Comparison of ENCODE assay signal across 1 cellular context in the genomic region with DNA sequence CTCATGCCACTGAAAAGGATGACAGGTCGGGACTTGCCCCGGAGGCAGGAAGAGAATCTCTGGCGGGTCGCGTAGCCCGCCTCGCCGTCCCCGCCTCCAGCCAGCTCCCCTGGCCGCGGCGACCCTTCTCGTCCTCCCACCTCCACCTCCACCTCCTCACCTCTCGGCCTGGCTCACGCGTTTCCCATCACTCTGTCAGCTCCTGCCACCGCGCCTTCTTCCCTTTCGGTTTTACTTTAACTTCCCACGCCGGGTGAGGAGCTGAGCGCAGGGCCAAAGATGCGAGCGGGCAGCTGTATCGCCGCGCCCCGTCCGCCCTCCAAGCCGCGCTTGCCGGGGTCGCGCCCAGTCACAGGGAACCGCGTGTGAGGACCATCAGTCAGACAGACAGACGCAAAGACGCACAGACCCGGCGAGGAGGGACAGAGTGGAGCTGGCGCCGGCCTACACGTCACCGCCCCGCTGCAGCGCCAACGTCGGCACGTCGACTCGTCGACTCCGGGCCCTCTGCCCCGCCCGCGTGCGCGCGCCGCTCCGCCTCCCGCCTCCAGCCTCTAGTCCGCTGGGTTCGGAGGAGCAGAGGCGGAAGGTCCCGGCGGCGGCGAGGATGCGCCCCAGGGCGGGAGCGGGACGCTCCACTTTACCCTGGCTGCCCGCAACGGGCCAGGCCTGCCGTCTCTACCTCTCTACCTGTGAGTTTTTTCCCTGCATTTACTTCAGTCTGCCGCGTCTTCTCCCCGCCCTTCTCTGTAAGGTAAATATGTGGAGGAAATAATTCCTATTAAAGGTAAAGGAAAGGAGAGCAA.
TF ChIP-seq lines count a peak whose summit lies in the region.

A gene with protein sequence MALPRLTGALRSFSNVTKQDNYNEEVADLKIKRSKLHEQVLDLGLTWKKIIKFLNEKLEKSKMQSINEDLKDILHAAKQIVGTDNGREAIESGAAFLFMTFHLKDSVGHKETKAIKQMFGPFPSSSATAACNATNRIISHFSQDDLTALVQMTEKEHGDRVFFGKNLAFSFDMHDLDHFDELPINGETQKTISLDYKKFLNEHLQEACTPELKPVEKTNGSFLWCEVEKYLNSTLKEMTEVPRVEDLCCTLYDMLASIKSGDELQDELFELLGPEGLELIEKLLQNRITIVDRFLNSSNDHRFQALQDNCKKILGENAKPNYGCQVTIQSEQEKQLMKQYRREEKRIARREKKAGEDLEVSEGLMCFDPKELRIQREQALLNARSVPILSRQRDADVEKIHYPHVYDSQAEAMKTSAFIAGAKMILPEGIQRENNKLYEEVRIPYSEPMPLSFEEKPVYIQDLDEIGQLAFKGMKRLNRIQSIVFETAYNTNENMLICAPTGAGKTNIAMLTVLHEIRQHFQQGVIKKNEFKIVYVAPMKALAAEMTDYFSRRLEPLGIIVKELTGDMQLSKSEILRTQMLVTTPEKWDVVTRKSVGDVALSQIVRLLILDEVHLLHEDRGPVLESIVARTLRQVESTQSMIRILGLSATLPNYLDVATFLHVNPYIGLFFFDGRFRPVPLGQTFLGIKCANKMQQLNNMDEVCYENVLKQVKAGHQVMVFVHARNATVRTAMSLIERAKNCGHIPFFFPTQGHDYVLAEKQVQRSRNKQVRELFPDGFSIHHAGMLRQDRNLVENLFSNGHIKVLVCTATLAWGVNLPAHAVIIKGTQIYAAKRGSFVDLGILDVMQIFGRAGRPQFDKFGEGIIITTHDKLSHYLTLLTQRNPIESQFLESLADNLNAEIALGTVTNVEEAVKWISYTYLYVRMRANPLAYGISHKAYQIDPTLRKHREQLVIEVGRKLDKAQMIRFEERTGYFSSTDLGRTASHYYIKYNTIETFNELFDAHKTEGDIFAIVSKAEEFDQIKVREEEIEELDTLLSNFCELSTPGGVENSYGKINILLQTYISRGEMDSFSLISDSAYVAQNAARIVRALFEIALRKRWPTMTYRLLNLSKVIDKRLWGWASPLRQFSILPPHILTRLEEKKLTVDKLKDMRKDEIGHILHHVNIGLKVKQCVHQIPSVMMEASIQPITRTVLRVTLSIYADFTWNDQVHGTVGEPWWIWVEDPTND (N-terminal part only) (minus strand): TSS at position 429 of the 806 bp plus-strand sequence. CDS start 13,332 bp downstream, outside the sequence.

TF ChIP-seq in HepG2, 621 proteins besides CTCF, POLR2A, EP300 and RAD21 (continued from another document and continues in another):
- TF ChIP-seq, protein P1, sequence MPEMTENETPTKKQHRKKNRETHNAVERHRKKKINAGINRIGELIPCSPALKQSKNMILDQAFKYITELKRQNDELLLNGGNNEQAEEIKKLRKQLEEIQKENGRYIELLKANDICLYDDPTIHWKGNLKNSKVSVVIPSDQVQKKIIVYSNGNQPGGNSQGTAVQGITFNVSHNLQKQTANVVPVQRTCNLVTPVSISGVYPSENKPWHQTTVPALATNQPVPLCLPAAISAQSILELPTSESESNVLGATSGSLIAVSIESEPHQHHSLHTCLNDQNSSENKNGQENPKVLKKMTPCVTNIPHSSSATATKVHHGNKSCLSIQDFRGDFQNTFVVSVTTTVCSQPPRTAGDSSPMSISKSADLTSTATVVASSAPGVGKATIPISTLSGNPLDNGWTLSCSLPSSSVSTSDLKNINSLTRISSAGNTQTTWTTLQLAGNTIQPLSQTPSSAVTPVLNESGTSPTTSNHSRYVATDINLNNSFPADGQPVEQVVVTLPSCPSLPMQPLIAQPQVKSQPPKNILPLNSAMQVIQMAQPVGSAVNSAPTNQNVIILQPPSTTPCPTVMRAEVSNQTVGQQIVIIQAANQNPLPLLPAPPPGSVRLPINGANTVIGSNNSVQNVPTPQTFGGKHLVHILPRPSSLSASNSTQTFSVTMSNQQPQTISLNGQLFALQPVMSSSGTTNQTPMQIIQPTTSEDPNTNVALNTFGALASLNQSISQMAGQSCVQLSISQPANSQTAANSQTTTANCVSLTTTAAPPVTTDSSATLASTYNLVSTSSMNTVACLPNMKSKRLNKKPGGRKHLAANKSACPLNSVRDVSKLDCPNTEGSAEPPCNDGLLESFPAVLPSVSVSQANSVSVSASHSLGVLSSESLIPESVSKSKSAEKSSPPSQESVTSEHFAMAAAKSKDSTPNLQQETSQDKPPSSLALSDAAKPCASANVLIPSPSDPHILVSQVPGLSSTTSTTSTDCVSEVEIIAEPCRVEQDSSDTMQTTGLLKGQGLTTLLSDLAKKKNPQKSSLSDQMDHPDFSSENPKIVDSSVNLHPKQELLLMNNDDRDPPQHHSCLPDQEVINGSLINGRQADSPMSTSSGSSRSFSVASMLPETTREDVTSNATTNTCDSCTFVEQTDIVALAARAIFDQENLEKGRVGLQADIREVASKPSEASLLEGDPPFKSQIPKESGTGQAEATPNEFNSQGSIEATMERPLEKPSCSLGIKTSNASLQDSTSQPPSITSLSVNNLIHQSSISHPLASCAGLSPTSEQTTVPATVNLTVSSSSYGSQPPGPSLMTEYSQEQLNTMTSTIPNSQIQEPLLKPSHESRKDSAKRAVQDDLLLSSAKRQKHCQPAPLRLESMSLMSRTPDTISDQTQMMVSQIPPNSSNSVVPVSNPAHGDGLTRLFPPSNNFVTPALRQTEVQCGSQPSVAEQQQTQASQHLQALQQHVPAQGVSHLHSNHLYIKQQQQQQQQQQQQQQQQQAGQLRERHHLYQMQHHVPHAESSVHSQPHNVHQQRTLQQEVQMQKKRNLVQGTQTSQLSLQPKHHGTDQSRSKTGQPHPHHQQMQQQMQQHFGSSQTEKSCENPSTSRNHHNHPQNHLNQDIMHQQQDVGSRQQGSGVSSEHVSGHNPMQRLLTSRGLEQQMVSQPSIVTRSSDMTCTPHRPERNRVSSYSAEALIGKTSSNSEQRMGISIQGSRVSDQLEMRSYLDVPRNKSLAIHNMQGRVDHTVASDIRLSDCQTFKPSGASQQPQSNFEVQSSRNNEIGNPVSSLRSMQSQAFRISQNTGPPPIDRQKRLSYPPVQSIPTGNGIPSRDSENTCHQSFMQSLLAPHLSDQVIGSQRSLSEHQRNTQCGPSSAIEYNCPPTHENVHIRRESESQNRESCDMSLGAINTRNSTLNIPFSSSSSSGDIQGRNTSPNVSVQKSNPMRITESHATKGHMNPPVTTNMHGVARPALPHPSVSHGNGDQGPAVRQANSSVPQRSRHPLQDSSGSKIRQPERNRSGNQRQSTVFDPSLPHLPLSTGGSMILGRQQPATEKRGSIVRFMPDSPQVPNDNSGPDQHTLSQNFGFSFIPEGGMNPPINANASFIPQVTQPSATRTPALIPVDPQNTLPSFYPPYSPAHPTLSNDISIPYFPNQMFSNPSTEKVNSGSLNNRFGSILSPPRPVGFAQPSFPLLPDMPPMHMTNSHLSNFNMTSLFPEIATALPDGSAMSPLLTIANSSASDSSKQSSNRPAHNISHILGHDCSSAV (CRISPR knock-in tag; IDR thresholded peaks at IDR 0.05; ENCODE audit: borderline replicate concordance) = 0 out of 2 replicates have a peak, but pooled peaks have one; percentile 31
- TF ChIP-seq, protein P2, sequence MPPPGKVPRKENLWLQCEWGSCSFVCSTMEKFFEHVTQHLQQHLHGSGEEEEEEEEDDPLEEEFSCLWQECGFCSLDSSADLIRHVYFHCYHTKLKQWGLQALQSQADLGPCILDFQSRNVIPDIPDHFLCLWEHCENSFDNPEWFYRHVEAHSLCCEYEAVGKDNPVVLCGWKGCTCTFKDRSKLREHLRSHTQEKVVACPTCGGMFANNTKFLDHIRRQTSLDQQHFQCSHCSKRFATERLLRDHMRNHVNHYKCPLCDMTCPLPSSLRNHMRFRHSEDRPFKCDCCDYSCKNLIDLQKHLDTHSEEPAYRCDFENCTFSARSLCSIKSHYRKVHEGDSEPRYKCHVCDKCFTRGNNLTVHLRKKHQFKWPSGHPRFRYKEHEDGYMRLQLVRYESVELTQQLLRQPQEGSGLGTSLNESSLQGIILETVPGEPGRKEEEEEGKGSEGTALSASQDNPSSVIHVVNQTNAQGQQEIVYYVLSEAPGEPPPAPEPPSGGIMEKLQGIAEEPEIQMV (CRISPR knock-in tag; IDR thresholded peaks at IDR 0.05; ENCODE audit: low read depth) = peak; percentile 75; the same call in 1 of the 2 replicates
- TF ChIP-seq PITX1 (CRISPR knock-in tag; IDR thresholded peaks at IDR 0.05) = no peak; the same call in none of the 2 replicates
- peak; percentile 88 for TF ChIP-seq DMAP1 (CRISPR knock-in tag; IDR thresholded peaks at IDR 0.05)
- peak; percentile 76 for TF ChIP-seq DR1 (CRISPR knock-in tag; IDR thresholded peaks at IDR 0.05)
- TF ChIP-seq SNAPC2 (CRISPR knock-in tag; IDR thresholded peaks at IDR 0.05) = no peak
- peak; percentile 91; the same call in 1 of the 2 replicates for TF ChIP-seq FOXC1 (CRISPR knock-in tag; IDR thresholded peaks at IDR 0.05; ENCODE audit: borderline replicate concordance)
- TF ChIP-seq ZNF780A (CRISPR knock-in tag; IDR thresholded peaks at IDR 0.05) = peak; percentile 82
- TF ChIP-seq ZNF30 (CRISPR knock-in tag; IDR thresholded peaks at IDR 0.05) = peak; percentile 97
- peak; percentile 36; the same call in 1 of the 2 replicates for TF ChIP-seq HOXD1 (CRISPR knock-in tag; IDR thresholded peaks at IDR 0.05)
- peak; percentile 53; the same call in 1 of the 2 replicates for TF ChIP-seq ZNF556 (CRISPR knock-in tag; IDR thresholded peaks at IDR 0.05; ENCODE audit: borderline replicate concordance)
- no peak for TF ChIP-seq SRSF1 (optimal IDR thresholded peaks at IDR 0.05; ENCODE audit: low read depth, low read length)
- no peak for TF ChIP-seq RFX1 (IDR thresholded peaks at IDR 0.05)
- peak; percentile 95; the same call in 1 of the 2 replicates for TF ChIP-seq ZNF709 (CRISPR knock-in tag; IDR thresholded peaks at IDR 0.05)
- TF ChIP-seq FOSL2 (CRISPR knock-in tag; IDR thresholded peaks at IDR 0.05) = no peak
- TF ChIP-seq, protein P3, sequence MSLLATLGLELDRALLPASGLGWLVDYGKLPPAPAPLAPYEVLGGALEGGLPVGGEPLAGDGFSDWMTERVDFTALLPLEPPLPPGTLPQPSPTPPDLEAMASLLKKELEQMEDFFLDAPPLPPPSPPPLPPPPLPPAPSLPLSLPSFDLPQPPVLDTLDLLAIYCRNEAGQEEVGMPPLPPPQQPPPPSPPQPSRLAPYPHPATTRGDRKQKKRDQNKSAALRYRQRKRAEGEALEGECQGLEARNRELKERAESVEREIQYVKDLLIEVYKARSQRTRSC (CRISPR knock-in tag; IDR thresholded peaks at IDR 0.05; ENCODE audit: low read depth) = no peak
- no peak for TF ChIP-seq ZNF660 (CRISPR knock-in tag; IDR thresholded peaks at IDR 0.05; ENCODE audit: borderline replicate concordance, low read depth)
- TF ChIP-seq ELF4 (CRISPR knock-in tag; IDR thresholded peaks at IDR 0.05; ENCODE audit: borderline replicate concordance) = peak; percentile 71
- TF ChIP-seq, protein P4, sequence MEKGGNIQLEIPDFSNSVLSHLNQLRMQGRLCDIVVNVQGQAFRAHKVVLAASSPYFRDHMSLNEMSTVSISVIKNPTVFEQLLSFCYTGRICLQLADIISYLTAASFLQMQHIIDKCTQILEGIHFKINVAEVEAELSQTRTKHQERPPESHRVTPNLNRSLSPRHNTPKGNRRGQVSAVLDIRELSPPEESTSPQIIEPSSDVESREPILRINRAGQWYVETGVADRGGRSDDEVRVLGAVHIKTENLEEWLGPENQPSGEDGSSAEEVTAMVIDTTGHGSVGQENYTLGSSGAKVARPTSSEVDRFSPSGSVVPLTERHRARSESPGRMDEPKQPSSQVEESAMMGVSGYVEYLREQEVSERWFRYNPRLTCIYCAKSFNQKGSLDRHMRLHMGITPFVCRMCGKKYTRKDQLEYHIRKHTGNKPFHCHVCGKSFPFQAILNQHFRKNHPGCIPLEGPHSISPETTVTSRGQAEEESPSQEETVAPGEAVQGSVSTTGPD (CRISPR knock-in tag; IDR thresholded peaks at IDR 0.05) = 0 out of 2 replicates have a peak, but pooled peaks have one; percentile 26
- TF ChIP-seq, protein P5, sequence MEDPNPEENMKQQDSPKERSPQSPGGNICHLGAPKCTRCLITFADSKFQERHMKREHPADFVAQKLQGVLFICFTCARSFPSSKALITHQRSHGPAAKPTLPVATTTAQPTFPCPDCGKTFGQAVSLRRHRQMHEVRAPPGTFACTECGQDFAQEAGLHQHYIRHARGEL (CRISPR knock-in tag; IDR thresholded peaks at IDR 0.05) = peak; percentile 9; the same call in 1 of the 2 replicates
- TF ChIP-seq SPEN (CRISPR knock-in tag; IDR thresholded peaks at IDR 0.05; ENCODE audit: low read depth) = peak; percentile 94
- TF ChIP-seq, protein P6, sequence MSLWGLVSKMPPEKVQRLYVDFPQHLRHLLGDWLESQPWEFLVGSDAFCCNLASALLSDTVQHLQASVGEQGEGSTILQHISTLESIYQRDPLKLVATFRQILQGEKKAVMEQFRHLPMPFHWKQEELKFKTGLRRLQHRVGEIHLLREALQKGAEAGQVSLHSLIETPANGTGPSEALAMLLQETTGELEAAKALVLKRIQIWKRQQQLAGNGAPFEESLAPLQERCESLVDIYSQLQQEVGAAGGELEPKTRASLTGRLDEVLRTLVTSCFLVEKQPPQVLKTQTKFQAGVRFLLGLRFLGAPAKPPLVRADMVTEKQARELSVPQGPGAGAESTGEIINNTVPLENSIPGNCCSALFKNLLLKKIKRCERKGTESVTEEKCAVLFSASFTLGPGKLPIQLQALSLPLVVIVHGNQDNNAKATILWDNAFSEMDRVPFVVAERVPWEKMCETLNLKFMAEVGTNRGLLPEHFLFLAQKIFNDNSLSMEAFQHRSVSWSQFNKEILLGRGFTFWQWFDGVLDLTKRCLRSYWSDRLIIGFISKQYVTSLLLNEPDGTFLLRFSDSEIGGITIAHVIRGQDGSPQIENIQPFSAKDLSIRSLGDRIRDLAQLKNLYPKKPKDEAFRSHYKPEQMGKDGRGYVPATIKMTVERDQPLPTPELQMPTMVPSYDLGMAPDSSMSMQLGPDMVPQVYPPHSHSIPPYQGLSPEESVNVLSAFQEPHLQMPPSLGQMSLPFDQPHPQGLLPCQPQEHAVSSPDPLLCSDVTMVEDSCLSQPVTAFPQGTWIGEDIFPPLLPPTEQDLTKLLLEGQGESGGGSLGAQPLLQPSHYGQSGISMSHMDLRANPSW (CRISPR knock-in tag; IDR thresholded peaks at IDR 0.05; ENCODE audit: borderline replicate concordance) = no peak
- TF ChIP-seq, protein P7, sequence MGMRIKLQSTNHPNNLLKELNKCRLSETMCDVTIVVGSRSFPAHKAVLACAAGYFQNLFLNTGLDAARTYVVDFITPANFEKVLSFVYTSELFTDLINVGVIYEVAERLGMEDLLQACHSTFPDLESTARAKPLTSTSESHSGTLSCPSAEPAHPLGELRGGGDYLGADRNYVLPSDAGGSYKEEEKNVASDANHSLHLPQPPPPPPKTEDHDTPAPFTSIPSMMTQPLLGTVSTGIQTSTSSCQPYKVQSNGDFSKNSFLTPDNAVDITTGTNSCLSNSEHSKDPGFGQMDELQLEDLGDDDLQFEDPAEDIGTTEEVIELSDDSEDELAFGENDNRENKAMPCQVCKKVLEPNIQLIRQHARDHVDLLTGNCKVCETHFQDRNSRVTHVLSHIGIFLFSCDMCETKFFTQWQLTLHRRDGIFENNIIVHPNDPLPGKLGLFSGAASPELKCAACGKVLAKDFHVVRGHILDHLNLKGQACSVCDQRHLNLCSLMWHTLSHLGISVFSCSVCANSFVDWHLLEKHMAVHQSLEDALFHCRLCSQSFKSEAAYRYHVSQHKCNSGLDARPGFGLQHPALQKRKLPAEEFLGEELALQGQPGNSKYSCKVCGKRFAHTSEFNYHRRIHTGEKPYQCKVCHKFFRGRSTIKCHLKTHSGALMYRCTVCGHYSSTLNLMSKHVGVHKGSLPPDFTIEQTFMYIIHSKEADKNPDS (CRISPR knock-in tag; IDR thresholded peaks at IDR 0.05) = peak; percentile 81; the same call in 1 of the 2 replicates
- TF ChIP-seq ZC3H4 (CRISPR knock-in tag; IDR thresholded peaks at IDR 0.05; ENCODE audit: borderline replicate concordance) = no peak
- peak; percentile 87; the same call in 1 of the 2 replicates for TF ChIP-seq ZNF766 (CRISPR knock-in tag; IDR thresholded peaks at IDR 0.05; ENCODE audit: borderline replicate concordance)
- no peak for TF ChIP-seq NONO (IDR thresholded peaks at IDR 0.05)
- TF ChIP-seq NONO (CRISPR knock-in tag; conservative IDR thresholded peaks at IDR 0.05) = peak; percentile 90
